Comparison of ENCODE assay signal across 9 cellular contexts in the genomic region with DNA sequence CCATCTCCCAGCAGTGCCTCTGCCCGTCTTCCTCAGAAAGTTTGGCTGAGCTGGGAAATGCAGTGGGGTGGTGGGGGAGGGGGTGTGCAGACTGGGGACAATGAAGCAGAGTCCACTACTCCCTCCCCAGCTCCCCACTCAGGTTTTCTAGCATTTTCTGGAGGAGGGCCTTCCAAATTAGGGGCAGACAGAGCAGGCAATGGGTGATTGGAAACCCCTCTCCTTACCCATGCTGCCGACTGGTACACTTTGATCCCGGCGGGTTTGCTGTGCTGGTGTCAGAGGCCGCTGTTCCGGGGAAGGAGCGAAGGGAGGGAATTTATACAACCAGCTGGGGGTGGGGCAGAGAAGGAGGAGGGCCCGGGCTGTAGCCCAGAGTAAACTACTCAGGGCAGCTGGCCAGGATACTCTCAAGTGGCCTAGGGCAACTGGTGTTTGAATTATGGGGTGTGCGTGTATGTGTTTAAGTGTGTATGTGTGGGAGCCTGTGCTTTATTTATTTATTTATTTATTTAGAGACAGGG. TPM values are rescaled to one million over a fixed set of nuclear protein-coding genes. Genes with fewer than 3 reads are reported as not detected.
DNase-seq lines count a peak whose midpoint lies in the region; ATAC-seq and TF ChIP-seq lines count a peak whose summit lies in the region.
"Had no signal": no experiment of that assay in that cellular context is flagged by ENCODE, and none has a peak within 500 bp of the region (broad histone marks: within the 10 kb centered on the region; RNA-seq: fewer than 3 reads in every experiment).

TSS of gene SELENBP1 (minus strand) at position 295 of the 524 bp plus-strand sequence. CDS start at position 231, 64 bp downstream.

- no peak within 1 kb of the TSS for H3K4me3 Mint-ChIP-seq in glutamatergic neuron (ENCODE audit: unreplicated experiment)

- ATAC-seq in GM19023 (IDR thresholded peaks at IDR 0.05; ENCODE audit: unreplicated experiment) (no peak), GM21515 (IDR thresholded peaks at IDR 0.05; ENCODE audit: unreplicated experiment) (no peak)

- H3K4me1 ChIP-seq in ovary (ENCODE audit: insufficient read depth): peaks cover 36% of the 10 kb centered on the region

- H3K4me3 ChIP-seq in WERI-Rb-1 (ENCODE audit: low read depth, low read length) (peak within 1 kb of the TSS; percentile 9; the same call in 1 of the 2 replicates), ovary (peak within 1 kb of the TSS; percentile 25)
- H3K4me3 ChIP-seq: SK-N-MC had no signal

- H3K9me3 ChIP-seq in WERI-Rb-1 (ENCODE audit: severe bottlenecking) (no peaks in the 10 kb centered on the region), ovary (no peaks in the 10 kb centered on the region)

- TF ChIP-seq EP300 in ovary (IDR thresholded peaks at IDR 0.05): no peak

- DNase-seq in HuH-7 (ENCODE audit: low spot score): peak; percentile 62
- DNase-seq in WERI-Rb-1: peak; percentile 62
- peak; percentile 35 for DNase-seq in glutamatergic neuron
- DNase-seq in ovary: peak; percentile 85 to 91 (median 89)
- DNase-seq in NAMALWA (ENCODE audit: low spot score): no peak
- no peak for DNase-seq in SW 1271 (lab: John Stamatoyannopoulos, UW)

- H3K36me3 Mint-ChIP-seq in glutamatergic neuron (ENCODE audit: unreplicated experiment): no peaks in the 10 kb centered on the region

- H3K4me1 Mint-ChIP-seq in glutamatergic neuron (ENCODE audit: low read depth, unreplicated experiment): peaks cover 5% of the 10 kb centered on the region

- no peaks in the 10 kb centered on the region for H3K27me3 ChIP-seq in WERI-Rb-1 (ENCODE audit: insufficient read depth, low read depth, severe bottlenecking)
- no peaks in the 10 kb centered on the region for H3K27me3 ChIP-seq in ovary

- intact Hi-C loops in ovary (cut with DNase I): no loop called here

- WGBS in ovary, 3 donors: 2 to 7% (median 3%) methylated on average over 9 of the region's 9 CpGs

- peak within 1 kb of the TSS; percentile 12; the same call in 1 of the 2 replicates for H3K27ac ChIP-seq in WERI-Rb-1
- peak within 1 kb of the TSS in 1 of 2 donors; percentile 77 for H3K27ac ChIP-seq in ovary
- H3K27ac ChIP-seq: SK-N-MC had no signal

- TF ChIP-seq CTCF in WERI-Rb-1 (IDR thresholded peaks at IDR 0.05; ENCODE audit: low read depth, low read length) (no peak), glutamatergic neuron (IDR thresholded peaks at IDR 0.05; ENCODE audit: partially characterized antibody, unreplicated experiment) (no peak), ovary (IDR thresholded peaks at IDR 0.05) (no peak)

- no peaks in the 10 kb centered on the region for H3K9me3 Mint-ChIP-seq in glutamatergic neuron (ENCODE audit: unreplicated experiment)

- H3K36me3 ChIP-seq in WERI-Rb-1 (no peaks in the 10 kb centered on the region), ovary (no peaks in the 10 kb centered on the region)

- peaks cover 7% of the 10 kb centered on the region for H3K27me3 Mint-ChIP-seq in glutamatergic neuron (ENCODE audit: unreplicated experiment)

- TF ChIP-seq POLR2A in ovary (IDR thresholded peaks at IDR 0.05): peak; percentile 58

- H3K27ac Mint-ChIP-seq in glutamatergic neuron (ENCODE audit: unreplicated experiment): no peak within 1 kb of the TSS

RNA-seq across cellular contexts. Expression of gene SELENBP1, which starts in this region (rescaled TPM):
- total RNA-seq in glutamatergic neuron (ENCODE audit: unreplicated experiment): 2.9 TPM
- 100 to 1,000 TPM in 1 of 7 donors, 10 to 100 TPM in 6; 29.6 to 117 (median 87.3) TPM for total RNA-seq in ovary
- 10 to 100 TPM; 49.2 to 65.7 TPM for polyA plus RNA-seq in ovary

Comparison
In these comparisons a context has a peak if more than half of its experiments do, and no peak if none do; other contexts are left out.
1. DNase-seq: peak in HuH-7 (single experiment), WERI-Rb-1 (single experiment), glutamatergic neuron (single experiment) and ovary (5 of 5); none in NAMALWA (single experiment) and SW 1271 (0 of 2).